8 cellular contexts compared by ENCODE assay signal in the genomic region with DNA sequence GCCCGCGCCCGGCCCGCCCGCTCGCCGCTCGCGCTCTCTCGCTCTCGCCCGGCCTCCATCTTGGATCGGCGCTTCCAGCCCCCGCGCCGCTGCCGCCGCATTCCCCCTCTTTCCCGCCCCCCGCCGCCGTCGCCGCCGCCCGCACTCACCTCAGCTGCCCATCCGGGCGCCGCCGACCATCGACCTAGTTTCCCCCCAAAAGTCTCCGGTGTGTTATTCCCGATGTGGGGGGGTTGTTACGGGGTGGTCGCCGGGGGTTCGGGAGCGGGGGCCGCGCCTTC. TPM values are rescaled to one million over a fixed set of nuclear protein-coding genes. Genes with fewer than 3 reads are reported as not detected.
DNase-seq lines count a peak whose midpoint lies in the region; ATAC-seq and TF ChIP-seq lines count a peak whose summit lies in the region.

No MANE protein-coding gene starts in this region.

- no peak overlapping the region for H4K5ac ChIP-seq in mesendoderm (ENCODE audit: low read length)

- peak overlapping the region; percentile 100 for H3K18ac ChIP-seq in mesendoderm (ENCODE audit: low read length)

- no peak overlapping the region for H2AK5ac ChIP-seq in mesendoderm (ENCODE audit: low read length)

- peak overlapping the region; percentile 80 for H3K9ac ChIP-seq in mesendoderm (ENCODE audit: low read length)

- H3K4me1 Mint-ChIP-seq in activated T-cell treated with anti-CD3 and anti-CD28 coated beads, Interleukin-2, amount 50 U/mL, for 24 hours (ENCODE audit: low read depth): peaks cover 45% of the 10 kb centered on the region
- peaks cover 42% of the 10 kb centered on the region for H3K4me1 Mint-ChIP-seq in chondrocyte (ENCODE audit: low read depth)

- H4K8ac ChIP-seq in mesendoderm (ENCODE audit: low read depth, low read length): no peak overlapping the region

- no peak overlapping the region for H3K4me2 ChIP-seq in mesendoderm (ENCODE audit: low read length)

- H3K4me3 Mint-ChIP-seq in activated T-cell treated with anti-CD3 and anti-CD28 coated beads, Interleukin-2, amount 50 U/mL, for 24 hours: peak overlapping the region; percentile 87
- H3K4me3 Mint-ChIP-seq in chondrocyte (ENCODE audit: unreplicated experiment): peak overlapping the region; percentile 81

- peak overlapping the region; percentile 56 for H3K4me3 ChIP-seq in mesendoderm (ENCODE audit: low read length)
- H3K4me3 ChIP-seq in aorta (ENCODE audit: low read length in 2 of 2): peak overlapping the region; percentile 84 to 85

- H3K9me3 Mint-ChIP-seq in activated T-cell treated with anti-CD3 and anti-CD28 coated beads, Interleukin-2, amount 50 U/mL, for 24 hours: no peaks in the 10 kb centered on the region
- H3K9me3 Mint-ChIP-seq in chondrocyte (ENCODE audit: low read depth): no peaks in the 10 kb centered on the region

- peak overlapping the region; percentile 97 for H3K27ac ChIP-seq in mesendoderm (ENCODE audit: low read depth, low read length)
- peak overlapping the region; percentile 76 to 85 for H3K27ac ChIP-seq in aorta (ENCODE audit: low read depth in 1 of 2, low read length in 2 of 2)

- peak overlapping the region; percentile 99 for H3K27ac Mint-ChIP-seq in activated T-cell treated with anti-CD3 and anti-CD28 coated beads, Interleukin-2, amount 50 U/mL, for 24 hours
- H3K27ac Mint-ChIP-seq in chondrocyte (ENCODE audit: unreplicated experiment): peak overlapping the region; percentile 96

- H2BK5ac ChIP-seq in mesendoderm (ENCODE audit: low read length): no peak overlapping the region

- intact Hi-C loops in aorta (cut with DNase I): loop anchor here (1.0 to 10.0 kb wide), 11 partner anchors 66 to 675 kb away; partner anchors contain the start of genes NCK1 (in 2 of the 2) and MSL2 (in 1 of the 2)

- TF ChIP-seq CTCF in chondrocyte (IDR thresholded peaks at IDR 0.05): no peak

- H3K56ac ChIP-seq in mesendoderm (ENCODE audit: low read length): peak overlapping the region; percentile 94

- H3K79me2 ChIP-seq in mesendoderm (ENCODE audit: control insufficient read depth, insufficient read depth, low read length): peaks cover 30% of the 10 kb centered on the region

- no peaks in the 10 kb centered on the region for H3K36me3 ChIP-seq in mesendoderm (ENCODE audit: control insufficient read depth, insufficient read depth, low read length)
- H3K36me3 ChIP-seq in aorta (ENCODE audit: control insufficient read depth in 1 of 2, insufficient read depth in 2 of 2, low read length in 1 of 2): no peaks in the 10 kb centered on the region

- no peaks in the 10 kb centered on the region for H3K79me1 ChIP-seq in mesendoderm (ENCODE audit: low read length)

- H3K4ac ChIP-seq in mesendoderm (ENCODE audit: low read depth, low read length): peak overlapping the region; percentile 99

- ATAC-seq in HG02571 (IDR thresholded peaks at IDR 0.05; ENCODE audit: unreplicated experiment): peak; percentile 11
- ATAC-seq in aorta (ENCODE audit: low FRiP score): peak; percentile 68

- no CpG with 5 or more reads among the region's 41 CpGs for WGBS in mesendoderm (ENCODE audit: extremely low coverage, insufficient coverage, low lambda C conversion rate)
- WGBS in aorta, 2 donors: 0 to 1% methylated on average over 14 to 41 of the region's 41 CpGs

- no peaks in the 10 kb centered on the region for H3K9me3 ChIP-seq in aorta (ENCODE audit: control insufficient read depth, low read length)

- DNase-seq in activated T-cell treated with anti-CD3 and anti-CD28 coated beads, Interleukin-2, amount 50 U/mL, for 24 hours: no peak
- no peak for DNase-seq in activated T-cell treated with anti-CD3 and anti-CD28 coated beads, Interleukin-2, amount 50 U/mL, for 1 hour
- DNase-seq in NCI-H460 (ENCODE audit: extremely low read depth, low read depth) (peak; percentile 36), chondrocyte (ENCODE audit: low spot score) (no peak), mesendoderm (no peak), aorta (no peak)
- DNase-seq in activated effector memory CD4-positive, alpha-beta T cell treated with Interleukin-2 at 50 U/mL for 16 hours: no peak

- H3K27me3 ChIP-seq in mesendoderm (ENCODE audit: insufficient read depth, low read length, poor library complexity) (no peaks in the 10 kb centered on the region), aorta (ENCODE audit: control insufficient read depth in 1 of 2, insufficient read depth in 2 of 2, low read length in 1 of 2) (no peaks in the 10 kb centered on the region)

- H3K36me3 Mint-ChIP-seq in activated T-cell treated with anti-CD3 and anti-CD28 coated beads, Interleukin-2, amount 50 U/mL, for 24 hours (ENCODE audit: low read depth): peaks cover 28% of the 10 kb centered on the region
- H3K36me3 Mint-ChIP-seq in chondrocyte (ENCODE audit: low read depth): no peaks in the 10 kb centered on the region

- no peak overlapping the region for H3K23ac ChIP-seq in mesendoderm (ENCODE audit: low read length)

- peak overlapping the region; percentile 97 for H2BK120ac ChIP-seq in mesendoderm (ENCODE audit: low read depth, low read length)

- H3K4me1 ChIP-seq in mesendoderm (ENCODE audit: control insufficient read depth, low read depth, low read length): peaks cover 10% of the 10 kb centered on the region
- H3K4me1 ChIP-seq in aorta (ENCODE audit: control insufficient read depth in 1 of 2, insufficient read depth in 2 of 2, low read length in 2 of 2): peaks cover 4 to 5% of the 10 kb centered on the region in 2 donors

- H2BK15ac ChIP-seq in mesendoderm (replicated peaks; ENCODE audit: low read depth): no peak overlapping the region

- H3K27me3 Mint-ChIP-seq in activated T-cell treated with anti-CD3 and anti-CD28 coated beads, Interleukin-2, amount 50 U/mL, for 24 hours: no peaks in the 10 kb centered on the region
- H3K27me3 Mint-ChIP-seq in chondrocyte (ENCODE audit: low read depth): no peaks in the 10 kb centered on the region

RNA-seq across cellular contexts. Expression of gene STAG1, which starts 0.2 kb away (rescaled TPM):
- total RNA-seq in NCI-H460 (2014; rRNA removed; shearing (Covaris generic)): 22.4 and 27.3 TPM in 2 replicates
- 8.9 and 12.8 TPM in 2 replicates for polyA plus RNA-seq in NCI-H460 (2014; cell fraction: nucleus; rRNA removed)
- total RNA-seq in chondrocyte (39.8 to 46.0 TPM (median 40.9 TPM) in 3 replicates), aorta (10 to 100 TPM; 63.6 to 68.6 TPM)
- polyA plus RNA-seq in mesendoderm (2013, experiment 1 of 2): 13.9 TPM
- polyA plus RNA-seq in mesendoderm (2013, experiment 2 of 2): 14.0 TPM
- polyA plus RNA-seq in aorta: 10 to 100 TPM; 11.0 to 13.2 TPM
